ENCODE assay signal across 28 cellular contexts in genomic region chr5:106959447-106959846, GRCh38.
A peak's percentile ranks its signal among the peaks of the same experiment; 100 is the strongest.
DNase-seq lines count a peak whose midpoint lies in the region; ATAC-seq, FAIRE-seq and TF ChIP-seq lines count a peak whose summit lies in the region.
"Had no signal": no experiment of that assay in that cellular context is flagged by ENCODE, and none has a peak within 500 bp of the region (broad histone marks: within the 10 kb centered on the region; RNA-seq: fewer than 3 reads in every experiment).

No MANE protein-coding gene starts in this region.

- H2BK5ac ChIP-seq in mesendoderm (ENCODE audit: low read length) = no peak overlapping the region

- no peak overlapping the region for H3K27ac ChIP-seq in astrocyte (ENCODE audit: low read depth, low read length)
- H3K27ac ChIP-seq in mesendoderm (ENCODE audit: low read depth, low read length) = no peak overlapping the region
- no peak overlapping the region for H3K27ac ChIP-seq in coronary artery
- H3K27ac ChIP-seq in aorta (ENCODE audit: low read depth in 1 of 2, low read length in 2 of 2) = no peak overlapping the region
- H3K27ac ChIP-seq: BLaER1, esophagus squamous epithelium, SJCRH30, thyroid gland had no signal

- no peak overlapping the region for H3K56ac ChIP-seq in mesendoderm (ENCODE audit: low read length)

- H3K9me3 Mint-ChIP-seq in astrocyte (ENCODE audit: unreplicated experiment) = no peaks in the 10 kb centered on the region
- no peaks in the 10 kb centered on the region for H3K9me3 Mint-ChIP-seq in effector memory CD8-positive, alpha-beta T cell
- H3K9me3 Mint-ChIP-seq: central memory CD8-positive, alpha-beta T cell had no signal

- H3K4ac ChIP-seq in mesendoderm (ENCODE audit: low read depth, low read length) = no peak overlapping the region

- H3K4me3 ChIP-seq in astrocyte (ENCODE audit: insufficient read depth, low read depth, low read length) = no peak overlapping the region
- H3K4me3 ChIP-seq in mesendoderm (ENCODE audit: low read length) = no peak overlapping the region
- no peak overlapping the region for H3K4me3 ChIP-seq in coronary artery
- no peak overlapping the region for H3K4me3 ChIP-seq in aorta (ENCODE audit: low read length in 2 of 2)
- H3K4me3 ChIP-seq: BLaER1, esophagus squamous epithelium, GM23338, SJCRH30, thyroid gland had no signal

- ATAC-seq in effector memory CD8-positive, alpha-beta T cell (replicated peaks) = no peak
- ATAC-seq in GM21381 (IDR thresholded peaks at IDR 0.05; ENCODE audit: unreplicated experiment) = no peak
- no peak for ATAC-seq in aorta (ENCODE audit: low FRiP score)
- ATAC-seq: GM23338, HepG2, T-cell had no signal

- H3K27me3 Mint-ChIP-seq in astrocyte (ENCODE audit: low read depth, unreplicated experiment) = no peaks in the 10 kb centered on the region
- H3K27me3 Mint-ChIP-seq in effector memory CD8-positive, alpha-beta T cell = peaks cover 0 to 19% of the 10 kb centered on the region in 2 donors
- H3K27me3 Mint-ChIP-seq: central memory CD8-positive, alpha-beta T cell; memory B cell; naive B cell; T-cell had no signal

- H3K79me2 ChIP-seq in astrocyte (ENCODE audit: insufficient read depth, low read length) = no peaks in the 10 kb centered on the region
- no peaks in the 10 kb centered on the region for H3K79me2 ChIP-seq in mesendoderm (ENCODE audit: control insufficient read depth, insufficient read depth, low read length)

- no peak overlapping the region for H4K8ac ChIP-seq in mesendoderm (ENCODE audit: low read depth, low read length)

- DNase-seq in A172 (ENCODE audit: low spot score) = peak; percentile 80
- peak; percentile 37 for DNase-seq in LoVo (ENCODE audit: low spot score)
- DNase-seq in astrocyte (ENCODE audit: low read depth) = peak; percentile 66
- no peak for DNase-seq in mesendoderm
- no peak for DNase-seq in coronary artery (ENCODE audit: low spot score)
- DNase-seq in effector memory CD8-positive, alpha-beta T cell = no peak
- DNase-seq in aorta = no peak
- DNase-seq: activated naive CD4-positive, alpha-beta T cell treated with Interleukin-2 at 50 U/mL for 16 hours; activated T-cell treated with anti-CD3 and anti-CD28 coated beads, Interleukin-2, amount 50 U/mL, for 1 hour; amniotic stem cell; COR-L47; effector CD4-positive, alpha-beta T cell; esophagus squamous epithelium; kidney glomerular epithelial cell; naive B cell; occipital lobe; stimulated activated CD4-positive, alpha-beta T cell treated with anti-CD3 and anti-CD28 coated beads, Interleukin-4, amount 100 ng/mL, for 24 hours; stimulated activated naive CD4-positive, alpha-beta T cell treated with Interleukin-2 at 50 U/mL for 16 hours; T-cell; thyroid gland had no signal

- H3K4me1 Mint-ChIP-seq in astrocyte (ENCODE audit: low read depth, unreplicated experiment) = peaks cover 4% of the 10 kb centered on the region
- H3K4me1 Mint-ChIP-seq in effector memory CD8-positive, alpha-beta T cell (ENCODE audit: low read depth in 2 of 2) = no peaks in the 10 kb centered on the region
- H3K4me1 Mint-ChIP-seq: central memory CD8-positive, alpha-beta T cell; memory B cell; naive B cell; T-cell had no signal

- H3K36me3 Mint-ChIP-seq in astrocyte (ENCODE audit: low read depth, unreplicated experiment) = no peaks in the 10 kb centered on the region
- no peaks in the 10 kb centered on the region for H3K36me3 Mint-ChIP-seq in effector memory CD8-positive, alpha-beta T cell (ENCODE audit: insufficient read depth)
- H3K36me3 Mint-ChIP-seq: memory B cell, naive B cell, T-cell had no signal

- H3K36me3 ChIP-seq in astrocyte (ENCODE audit: insufficient read depth, low read length) (no peaks in the 10 kb centered on the region), mesendoderm (ENCODE audit: control insufficient read depth, insufficient read depth, low read length) (no peaks in the 10 kb centered on the region), aorta (ENCODE audit: control insufficient read depth in 1 of 2, insufficient read depth in 2 of 2, low read length in 1 of 2) (no peaks in the 10 kb centered on the region)
- H3K36me3 ChIP-seq: BLaER1, esophagus squamous epithelium, SJCRH30, thyroid gland had no signal

- no peak overlapping the region for H3K27ac Mint-ChIP-seq in astrocyte (ENCODE audit: unreplicated experiment)
- no peak overlapping the region for H3K27ac Mint-ChIP-seq in effector memory CD8-positive, alpha-beta T cell
- H3K27ac Mint-ChIP-seq: GM23338, memory B cell, naive B cell, T-cell had no signal

- H3K23ac ChIP-seq in mesendoderm (ENCODE audit: low read length) = no peak overlapping the region

- H3K9ac ChIP-seq in astrocyte (ENCODE audit: low read length) (no peak overlapping the region), mesendoderm (ENCODE audit: low read length) (no peak overlapping the region)
- H3K9ac ChIP-seq: BLaER1 had no signal

- no peak for TF ChIP-seq CTCF in astrocyte (IDR thresholded peaks at IDR 0.05; ENCODE audit: insufficient read depth, low read depth, low read length)
- TF ChIP-seq CTCF in coronary artery (IDR thresholded peaks at IDR 0.05) = no peak

- no peak overlapping the region for H2AK5ac ChIP-seq in mesendoderm (ENCODE audit: low read length)

- no peak overlapping the region for H3K4me3 Mint-ChIP-seq in astrocyte (ENCODE audit: unreplicated experiment)
- no peak overlapping the region for H3K4me3 Mint-ChIP-seq in effector memory CD8-positive, alpha-beta T cell
- H3K4me3 Mint-ChIP-seq: central memory CD8-positive, alpha-beta T cell; GM23338; memory B cell; naive B cell; T-cell had no signal

- no peak overlapping the region for H3K18ac ChIP-seq in mesendoderm (ENCODE audit: low read length)

- FAIRE-seq in astrocyte (lab: Jason Lieb, UNC) = no peak
- FAIRE-seq: HepG2, TTC549 had no signal

- no CpG with 5 or more reads among the region's 3 CpGs for WGBS in mesendoderm (ENCODE audit: extremely low coverage, insufficient coverage, low lambda C conversion rate)
- WGBS in aorta, 2 donors = 83 to 84% methylated on average over 3 of the region's 3 CpGs

- H2BK120ac ChIP-seq in mesendoderm (ENCODE audit: low read depth, low read length) = no peak overlapping the region

- H2AFZ ChIP-seq in astrocyte (ENCODE audit: low read depth, low read length) = no peak overlapping the region
- H2AFZ ChIP-seq: GM23338 had no signal

- H4K20me1 ChIP-seq in astrocyte (ENCODE audit: insufficient read depth, low read length) = no peaks in the 10 kb centered on the region
- H4K20me1 ChIP-seq: BLaER1 had no signal

- H3K9me3 ChIP-seq in astrocyte (ENCODE audit: insufficient read depth, low read depth, low read length) (no peaks in the 10 kb centered on the region), aorta (ENCODE audit: control insufficient read depth, low read length) (no peaks in the 10 kb centered on the region)
- H3K9me3 ChIP-seq: BLaER1, esophagus squamous epithelium, SJCRH30, thyroid gland had no signal

- no peaks in the 10 kb centered on the region for H3K79me1 ChIP-seq in mesendoderm (ENCODE audit: low read length)

- intact Hi-C loops in aorta (cut with DNase I) = no loop called here

- H4K5ac ChIP-seq in mesendoderm (ENCODE audit: low read length) = no peak overlapping the region

- H3K4me2 ChIP-seq in astrocyte (ENCODE audit: low read length) = no peak overlapping the region
- no peak overlapping the region for H3K4me2 ChIP-seq in mesendoderm (ENCODE audit: low read length)
- H3K4me2 ChIP-seq: BLaER1, GM23338 had no signal

- no peaks in the 10 kb centered on the region for H3K4me1 ChIP-seq in astrocyte (ENCODE audit: insufficient read depth, low read length)
- H3K4me1 ChIP-seq in mesendoderm (ENCODE audit: control insufficient read depth, low read depth, low read length) = peaks cover 3% of the 10 kb centered on the region
- H3K4me1 ChIP-seq in aorta (ENCODE audit: control insufficient read depth in 1 of 2, insufficient read depth in 2 of 2, low read length in 2 of 2) = no peaks in the 10 kb centered on the region
- H3K4me1 ChIP-seq: BLaER1, esophagus squamous epithelium, thyroid gland had no signal

- H3K27me3 ChIP-seq in astrocyte (ENCODE audit: insufficient read depth, low read length) (no peaks in the 10 kb centered on the region), mesendoderm (ENCODE audit: insufficient read depth, low read length, poor library complexity) (no peaks in the 10 kb centered on the region), aorta (ENCODE audit: control insufficient read depth in 1 of 2, insufficient read depth in 2 of 2, low read length in 1 of 2) (no peaks in the 10 kb centered on the region)
- H3K27me3 ChIP-seq: BLaER1, esophagus squamous epithelium, SJCRH30, thyroid gland had no signal

- peak overlapping the region; percentile 36 for H2BK15ac ChIP-seq in mesendoderm (replicated peaks; ENCODE audit: low read depth)

Comparison
In these comparisons a context has a peak if more than half of its experiments do, and no peak if none do; other contexts are left out.
1. DNase-seq: peak in A172 (single experiment), LoVo (single experiment) and astrocyte (single experiment); none in mesendoderm (single experiment), coronary artery (single experiment), effector memory CD8-positive, alpha-beta T cell (0 of 3) and aorta (0 of 2).